Comparison of ENCODE assay signal across 10 cellular contexts in genomic region chr5:10567181-10567591, GRCh38. TPM values are rescaled to one million over a fixed set of nuclear protein-coding genes. Genes with fewer than 3 reads are reported as not detected.
A peak's percentile ranks its signal among the peaks of the same experiment; 100 is the strongest.
DNase-seq lines count a peak whose midpoint lies in the region; TF ChIP-seq lines count a peak whose summit lies in the region.
"Had no signal": no experiment of that assay in that cellular context is flagged by ENCODE, and none has a peak within 500 bp of the region (broad histone marks: within the 10 kb centered on the region; RNA-seq: fewer than 3 reads in every experiment).

No MANE protein-coding gene starts in this region.

- peaks cover 16% of the 10 kb centered on the region for H3K4me1 Mint-ChIP-seq in activated naive CD8-positive, alpha-beta T cell (ENCODE audit: low read depth)
- H3K4me1 Mint-ChIP-seq in activated naive CD8-positive, alpha-beta T cell treated with anti-CD3 and anti-CD28 coated beads for 36 hours = peaks cover 18% of the 10 kb centered on the region
- H3K4me1 Mint-ChIP-seq in progenitor cell of endocrine pancreas (ENCODE audit: low read depth) (peaks cover 5% of the 10 kb centered on the region), CD14-positive monocyte (peaks cover 44% of the 10 kb centered on the region)

- TF ChIP-seq POLR2A in transverse colon (IDR thresholded peaks at IDR 0.05) = no peak

- H3K27ac Mint-ChIP-seq in activated naive CD8-positive, alpha-beta T cell = no peak overlapping the region
- no peak overlapping the region for H3K27ac Mint-ChIP-seq in activated naive CD8-positive, alpha-beta T cell treated with anti-CD3 and anti-CD28 coated beads for 36 hours
- no peak overlapping the region for H3K27ac Mint-ChIP-seq in progenitor cell of endocrine pancreas
- no peak overlapping the region for H3K27ac Mint-ChIP-seq in CD14-positive monocyte

- peaks cover 2% of the 10 kb centered on the region for H3K27me3 Mint-ChIP-seq in activated naive CD8-positive, alpha-beta T cell
- peaks cover 15% of the 10 kb centered on the region for H3K27me3 Mint-ChIP-seq in activated naive CD8-positive, alpha-beta T cell treated with anti-CD3 and anti-CD28 coated beads for 36 hours
- H3K27me3 Mint-ChIP-seq in progenitor cell of endocrine pancreas (peaks cover 49% of the 10 kb centered on the region), CD14-positive monocyte (ENCODE audit: low read depth in 3 of 3) (peaks cover 28 to 41% (median 29%) of the 10 kb centered on the region in 3 donors)

- POLR2A ChIA-PET in RWPE1 (lab: Yijun Ruan, JAX; ENCODE audit: low non-redundant PET) = no interaction called here

- H3K27me3 ChIP-seq in transverse colon = peaks cover 42% of the 10 kb centered on the region

- H3K27ac ChIP-seq in RWPE1 (peak overlapping the region; percentile 5), transverse colon (peak overlapping the region in 3 of 4 donors; percentile 17 to 42 (median 41))

- H3K36me3 ChIP-seq in transverse colon = no peaks in the 10 kb centered on the region

- H3K9me3 ChIP-seq in transverse colon = no peaks in the 10 kb centered on the region

- intact Hi-C loops in transverse colon (cut with DNase I; ENCODE audit: low total_unique reads) (no loop called here), CD14-positive monocyte (cut with micrococcal nuclease) (no loop called here)

- H3K4me1 ChIP-seq in transverse colon = peaks cover 9 to 34% (median 20%) of the 10 kb centered on the region in 4 donors

- in situ Hi-C loops in transverse colon (cut with MboI; ENCODE audit: low pct_ligation_motif_present in 1 of 4, low pct_unique_long_range_greater_than_20kb in 1 of 4, low sequenced_read_pairs in 3 of 4) = no loop called here

- DNase-seq in activated naive CD8-positive, alpha-beta T cell treated with anti-CD3 and anti-CD28 coated beads for 36 hours = no peak
- DNase-seq in RWPE1 (ENCODE audit: low spot score) (no peak), glomerular visceral epithelial cell (ENCODE audit: extremely low spot score) (peak; percentile 71), transverse colon (no peak), iPS-NIHi11 (ENCODE audit: low spot score) (no peak), progenitor cell of endocrine pancreas (ENCODE audit: low spot score, unreplicated experiment) (no peak), CD14-positive monocyte (ENCODE audit: low spot score) (no peak)
- DNase-seq: effector memory CD4-positive, alpha-beta T cell; stimulated activated CD4-positive, alpha-beta T cell treated with anti-CD3 and anti-CD28 coated beads, Interleukin-15, amount 100 ng/mL, for 24 hours had no signal

- 77 to 93% methylated on average over 7 to 9 of the region's 9 CpGs for WGBS in transverse colon (ENCODE audit: low coverage in 1 of 2), 2 donors

- H3K9me3 Mint-ChIP-seq in activated naive CD8-positive, alpha-beta T cell (ENCODE audit: low read depth) = no peaks in the 10 kb centered on the region
- H3K9me3 Mint-ChIP-seq in activated naive CD8-positive, alpha-beta T cell treated with anti-CD3 and anti-CD28 coated beads for 36 hours = no peaks in the 10 kb centered on the region
- H3K9me3 Mint-ChIP-seq in progenitor cell of endocrine pancreas (ENCODE audit: low read depth) (no peaks in the 10 kb centered on the region), CD14-positive monocyte (peaks cover 0 to 8% (median 2%) of the 10 kb centered on the region in 7 donors)

- no peak for TF ChIP-seq EP300 in transverse colon (IDR thresholded peaks at IDR 0.05; ENCODE audit: low read depth)

- H3K36me3 Mint-ChIP-seq in activated naive CD8-positive, alpha-beta T cell = no peaks in the 10 kb centered on the region
- H3K36me3 Mint-ChIP-seq in activated naive CD8-positive, alpha-beta T cell treated with anti-CD3 and anti-CD28 coated beads for 36 hours = peaks cover 4% of the 10 kb centered on the region
- H3K36me3 Mint-ChIP-seq in progenitor cell of endocrine pancreas (ENCODE audit: insufficient read depth) (no peaks in the 10 kb centered on the region), CD14-positive monocyte (peaks cover 0 to 4% of the 10 kb centered on the region in 2 donors)

- peak overlapping the region; percentile 53 for H3K4me3 Mint-ChIP-seq in activated naive CD8-positive, alpha-beta T cell
- H3K4me3 Mint-ChIP-seq in activated naive CD8-positive, alpha-beta T cell treated with anti-CD3 and anti-CD28 coated beads for 36 hours = no peak overlapping the region
- H3K4me3 Mint-ChIP-seq in progenitor cell of endocrine pancreas (ENCODE audit: low read depth) (no peak overlapping the region), CD14-positive monocyte (no peak overlapping the region)

- CTCF ChIA-PET in RWPE1 (lab: Yijun Ruan, JAX) = interaction anchor here (0.5 kb wide), 1 partner anchor 34 kb away, joined by 3 read pairs; no protein-coding TSS in a partner anchor

- TF ChIP-seq CTCF in RWPE1 (conservative IDR thresholded peaks at IDR 0.05; ENCODE audit: low read depth) (no peak), transverse colon (IDR thresholded peaks at IDR 0.05) (no peak), progenitor cell of endocrine pancreas (IDR thresholded peaks at IDR 0.05; ENCODE audit: unreplicated experiment) (no peak), CD14-positive monocyte (IDR thresholded peaks at IDR 0.05) (no peak)

- peak overlapping the region in 1 of 4 donors; percentile 13 for H3K4me3 ChIP-seq in transverse colon

RNA-seq across cellular contexts. Expression of gene ANKRD33B, which starts 3.3 kb away (rescaled TPM):
- 10 to 100 TPM in 1 of 2 experiments, 1 to 10 TPM in 1; 9.8 to 10.2 TPM for total RNA-seq in activated naive CD8-positive, alpha-beta T cell treated with anti-CD3 and anti-CD28 coated beads for 36 hours
- total RNA-seq in transverse colon (1 to 10 TPM in 3 of 4 donors, under 1 TPM in 1; 0.20 to 3.2 (median 1.4) TPM), progenitor cell of endocrine pancreas (2.1 and 3.3 TPM in 2 replicates)
- polyA plus RNA-seq in CD14-positive monocyte = not detected
